ENCODE assay signal across 17 cellular contexts in the genomic region with DNA sequence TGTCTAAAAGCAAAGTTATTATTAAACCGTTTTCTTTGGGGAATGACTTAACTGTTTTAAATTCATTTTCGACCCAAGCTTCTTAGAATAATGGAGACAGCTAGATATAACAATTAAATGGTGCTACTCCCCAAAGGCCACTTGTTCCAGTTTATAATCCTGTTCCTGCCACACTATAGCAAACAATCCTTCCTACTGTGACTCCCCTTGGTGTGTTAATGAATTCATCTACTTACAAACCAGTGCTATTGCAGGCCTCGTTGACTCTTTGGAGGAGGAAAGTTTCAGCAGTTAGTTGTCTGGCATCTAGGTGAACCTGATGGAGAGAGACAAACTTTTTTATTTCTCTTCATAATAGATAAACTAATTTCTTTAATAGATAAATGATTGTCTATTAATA. TPM values are rescaled to one million over a fixed set of nuclear protein-coding genes. Genes with fewer than 3 reads are reported as not detected.
A peak's percentile ranks its signal among the peaks of the same experiment; 100 is the strongest.
DNase-seq lines count a peak whose midpoint lies in the region; ATAC-seq and TF ChIP-seq lines count a peak whose summit lies in the region.
"Had no signal": no experiment of that assay in that cellular context is flagged by ENCODE, and none has a peak within 500 bp of the region (broad histone marks: within the 10 kb centered on the region; RNA-seq: fewer than 3 reads in every experiment).

No MANE protein-coding gene starts in this region.

- H3K9ac ChIP-seq in NT2/D1 (ENCODE audit: insufficient read length, low read depth) = no peak overlapping the region

- peak; percentile 49; the same call in 2 of the 3 replicates for ATAC-seq in GM23338
- no peak for ATAC-seq in activated CD4-positive, CD25-positive, alpha-beta regulatory T cell treated with anti-CD3 and anti-CD28 coated beads, Interleukin-2, amount 50 U/mL, for 24 hours
- ATAC-seq: A549; CD8-positive, alpha-beta T cell; HCT116 had no signal

- H3K9me3 Mint-ChIP-seq in GM23338 = no peaks in the 10 kb centered on the region; the same call in 1 of the 3 replicates

- no peaks in the 10 kb centered on the region for H4K20me1 ChIP-seq in GM23338 (replicated peaks; ENCODE audit: insufficient read depth)

- no peaks in the 10 kb centered on the region for H3K36me3 Mint-ChIP-seq in GM23338 (ENCODE audit: low read depth)
- H3K36me3 Mint-ChIP-seq: CD4-positive, CD25-positive, alpha-beta regulatory T cell; CD8-positive, alpha-beta T cell had no signal

- no peak overlapping the region for H3K4me3 Mint-ChIP-seq in GM23338
- H3K4me3 Mint-ChIP-seq: CD4-positive, CD25-positive, alpha-beta regulatory T cell; CD8-positive, alpha-beta T cell; H9 had no signal

- peaks cover 12% of the 10 kb centered on the region for H3K4me1 Mint-ChIP-seq in GM23338
- H3K4me1 Mint-ChIP-seq: CD4-positive, CD25-positive, alpha-beta regulatory T cell had no signal

- no peaks in the 10 kb centered on the region for H3F3A ChIP-seq in GM23338 (replicated peaks; ENCODE audit: low read depth)

- H3K4me1 ChIP-seq in GM23338 (ENCODE audit: insufficient read depth) (no peaks in the 10 kb centered on the region; the same call in 1 of the 2 replicates), NT2/D1 (ENCODE audit: insufficient read depth, insufficient read length) (no peaks in the 10 kb centered on the region)
- H3K4me1 ChIP-seq: A549 had no signal

- no peak overlapping the region for H3K27ac ChIP-seq in GM23338 (ENCODE audit: low read depth)
- H3K27ac ChIP-seq: A549 had no signal

- no peak overlapping the region for H2AFZ ChIP-seq in GM23338

- peaks cover 10% of the 10 kb centered on the region; the same call in 1 of the 2 replicates for H3K9me2 ChIP-seq in GM23338 (ENCODE audit: insufficient read depth)

- TF ChIP-seq CTCF in GM23338 (conservative IDR thresholded peaks at IDR 0.05; ENCODE audit: low read depth in 2 of 2) = no peak

- peaks cover 7% of the 10 kb centered on the region for H3K27me3 Mint-ChIP-seq in GM23338 (ENCODE audit: insufficient read depth, low read depth, poor library complexity)
- H3K27me3 Mint-ChIP-seq: CD4-positive, CD25-positive, alpha-beta regulatory T cell had no signal

- H3K9me3 ChIP-seq in NT2/D1 (ENCODE audit: insufficient read depth, low read length) = no peaks in the 10 kb centered on the region
- H3K9me3 ChIP-seq: A549, Caco-2 had no signal

- DNase-seq in GM23338 (ENCODE audit: low spot score) (no peak), NT2/D1 (ENCODE audit: low read depth, low spot score) (peak; percentile 39), iPS-NIHi7 (ENCODE audit: extremely low spot score) (peak; percentile 20), occipital lobe (lab: John Stamatoyannopoulos, UW) (no peak), NCI-H2196 treated with DMSO at 0.1 percent for 48 hours (lab: John Stamatoyannopoulos, UW; ENCODE audit: unreplicated experiment) (no peak)
- DNase-seq in stimulated activated naive CD4-positive, alpha-beta T cell treated with Interleukin-2 at 50 U/mL for 16 hours (lab: John Stamatoyannopoulos, UW) = no peak
- DNase-seq: 8988T; C1 segment of cervical spinal cord; Caco-2; CD4-positive, CD25-positive, alpha-beta regulatory T cell; CD8-positive, alpha-beta T cell; DMS153; DND-41; H9 had no signal

- H3K4me3 ChIP-seq in GM23338 (no peak overlapping the region), NT2/D1 (ENCODE audit: insufficient read length, low read depth) (no peak overlapping the region)
- H3K4me3 ChIP-seq: A549 had no signal

- no peaks in the 10 kb centered on the region for H3K79me2 ChIP-seq in GM23338 (replicated peaks; ENCODE audit: insufficient read depth)

- H3K27ac Mint-ChIP-seq in GM23338 = no peak overlapping the region
- H3K27ac Mint-ChIP-seq: CD4-positive, CD25-positive, alpha-beta regulatory T cell; CD8-positive, alpha-beta T cell; H9 had no signal

- H3K36me3 ChIP-seq in GM23338 (ENCODE audit: insufficient read depth) (no peaks in the 10 kb centered on the region), NT2/D1 (ENCODE audit: insufficient read depth, insufficient read length, low read length) (no peaks in the 10 kb centered on the region)

- no peak overlapping the region for H3K4me2 ChIP-seq in GM23338
- H3K4me2 ChIP-seq: A549 had no signal

- H3K27me3 ChIP-seq in GM23338 (ENCODE audit: insufficient read depth) = no peaks in the 10 kb centered on the region
- H3K27me3 ChIP-seq in NT2/D1 (ENCODE audit: insufficient read depth, insufficient read length) = no peaks in the 10 kb centered on the region

TF ChIP-seq in GM23338, 12 proteins besides CTCF, POLR2A, EP300 and RAD21:
- no peak for TF ChIP-seq POLR2AphosphoS5 (IDR thresholded peaks at IDR 0.05; ENCODE audit: low read depth)
- TF ChIP-seq, protein P1, sequence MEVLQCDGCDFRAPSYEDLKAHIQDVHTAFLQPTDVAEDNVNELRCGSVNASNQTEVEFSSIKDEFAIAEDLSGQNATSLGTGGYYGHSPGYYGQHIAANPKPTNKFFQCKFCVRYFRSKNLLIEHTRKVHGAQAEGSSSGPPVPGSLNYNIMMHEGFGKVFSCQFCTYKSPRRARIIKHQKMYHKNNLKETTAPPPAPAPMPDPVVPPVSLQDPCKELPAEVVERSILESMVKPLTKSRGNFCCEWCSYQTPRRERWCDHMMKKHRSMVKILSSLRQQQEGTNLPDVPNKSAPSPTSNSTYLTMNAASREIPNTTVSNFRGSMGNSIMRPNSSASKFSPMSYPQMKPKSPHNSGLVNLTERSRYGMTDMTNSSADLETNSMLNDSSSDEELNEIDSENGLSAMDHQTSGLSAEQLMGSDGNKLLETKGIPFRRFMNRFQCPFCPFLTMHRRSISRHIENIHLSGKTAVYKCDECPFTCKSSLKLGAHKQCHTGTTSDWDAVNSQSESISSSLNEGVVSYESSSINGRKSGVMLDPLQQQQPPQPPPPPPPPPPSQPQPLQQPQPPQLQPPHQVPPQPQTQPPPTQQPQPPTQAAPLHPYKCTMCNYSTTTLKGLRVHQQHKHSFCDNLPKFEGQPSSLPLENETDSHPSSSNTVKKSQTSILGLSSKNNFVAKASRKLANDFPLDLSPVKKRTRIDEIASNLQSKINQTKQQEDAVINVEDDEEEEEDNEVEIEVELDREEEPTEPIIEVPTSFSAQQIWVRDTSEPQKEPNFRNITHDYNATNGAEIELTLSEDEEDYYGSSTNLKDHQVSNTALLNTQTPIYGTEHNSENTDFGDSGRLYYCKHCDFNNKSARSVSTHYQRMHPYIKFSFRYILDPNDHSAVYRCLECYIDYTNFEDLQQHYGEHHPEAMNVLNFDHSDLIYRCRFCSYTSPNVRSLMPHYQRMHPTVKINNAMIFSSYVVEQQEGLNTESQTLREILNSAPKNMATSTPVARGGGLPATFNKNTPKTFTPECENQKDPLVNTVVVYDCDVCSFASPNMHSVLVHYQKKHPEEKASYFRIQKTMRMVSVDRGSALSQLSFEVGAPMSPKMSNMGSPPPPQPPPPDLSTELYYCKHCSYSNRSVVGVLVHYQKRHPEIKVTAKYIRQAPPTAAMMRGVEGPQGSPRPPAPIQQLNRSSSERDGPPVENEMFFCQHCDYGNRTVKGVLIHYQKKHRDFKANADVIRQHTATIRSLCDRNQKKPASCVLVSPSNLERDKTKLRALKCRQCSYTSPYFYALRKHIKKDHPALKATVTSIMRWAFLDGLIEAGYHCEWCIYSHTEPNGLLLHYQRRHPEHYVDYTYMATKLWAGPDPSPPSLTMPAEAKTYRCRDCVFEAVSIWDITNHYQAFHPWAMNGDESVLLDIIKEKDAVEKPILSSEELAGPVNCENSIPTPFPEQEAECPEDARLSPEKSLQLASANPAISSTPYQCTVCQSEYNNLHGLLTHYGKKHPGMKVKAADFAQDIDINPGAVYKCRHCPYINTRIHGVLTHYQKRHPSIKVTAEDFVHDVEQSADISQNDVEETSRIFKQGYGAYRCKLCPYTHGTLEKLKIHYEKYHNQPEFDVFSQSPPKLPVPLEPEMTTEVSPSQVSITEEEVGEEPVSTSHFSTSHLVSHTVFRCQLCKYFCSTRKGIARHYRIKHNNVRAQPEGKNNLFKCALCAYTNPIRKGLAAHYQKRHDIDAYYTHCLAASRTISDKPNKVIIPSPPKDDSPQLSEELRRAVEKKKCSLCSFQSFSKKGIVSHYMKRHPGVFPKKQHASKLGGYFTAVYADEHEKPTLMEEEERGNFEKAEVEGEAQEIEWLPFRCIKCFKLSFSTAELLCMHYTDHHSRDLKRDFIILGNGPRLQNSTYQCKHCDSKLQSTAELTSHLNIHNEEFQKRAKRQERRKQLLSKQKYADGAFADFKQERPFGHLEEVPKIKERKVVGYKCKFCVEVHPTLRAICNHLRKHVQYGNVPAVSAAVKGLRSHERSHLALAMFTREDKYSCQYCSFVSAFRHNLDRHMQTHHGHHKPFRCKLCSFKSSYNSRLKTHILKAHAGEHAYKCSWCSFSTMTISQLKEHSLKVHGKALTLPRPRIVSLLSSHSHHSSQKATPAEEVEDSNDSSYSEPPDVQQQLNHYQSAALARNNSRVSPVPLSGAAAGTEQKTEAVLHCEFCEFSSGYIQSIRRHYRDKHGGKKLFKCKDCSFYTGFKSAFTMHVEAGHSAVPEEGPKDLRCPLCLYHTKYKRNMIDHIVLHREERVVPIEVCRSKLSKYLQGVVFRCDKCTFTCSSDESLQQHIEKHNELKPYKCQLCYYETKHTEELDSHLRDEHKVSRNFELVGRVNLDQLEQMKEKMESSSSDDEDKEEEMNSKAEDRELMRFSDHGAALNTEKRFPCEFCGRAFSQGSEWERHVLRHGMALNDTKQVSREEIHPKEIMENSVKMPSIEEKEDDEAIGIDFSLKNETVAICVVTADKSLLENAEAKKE (CRISPR knock-in tag; IDR thresholded peaks at IDR 0.05) = peak; percentile 39; the same call in 1 of the 2 replicates

RNA-seq across cellular contexts. Expression of a gene that starts 25.1 kb away (rescaled TPM):
- total RNA-seq in GM23338 (2014; rRNA removed; shearing (Covaris generic)) = 0.83 and 0.89 TPM in 2 replicates
- polyA plus RNA-seq in GM23338 (2016; fragmentation: Nextera tagmentation; extraction: Ambion mirVana) = 0.10 and 0.11 TPM in 2 replicates
- 10.3 TPM for total RNA-seq in occipital lobe
- total RNA-seq: CD4-positive, CD25-positive, alpha-beta regulatory T cell; CD8-positive, alpha-beta T cell had no signal
- polyA plus RNA-seq: CD4-positive, CD25-positive, alpha-beta regulatory T cell had no signal

Comparison
In these comparisons a context has a peak if more than half of its experiments do, and no peak if none do; other contexts are left out.
1. DNase-seq: peak in NT2/D1 (single experiment) and iPS-NIHi7 (single experiment); none in GM23338 (single experiment), occipital lobe (single experiment), NCI-H2196 treated with DMSO at 0.1 percent for 48 hours (single experiment) and stimulated activated naive CD4-positive, alpha-beta T cell treated with Interleukin-2 at 50 U/mL for 16 hours (single experiment).